ENCODE assay signal across 12 cellular contexts in genomic region chr1:3443759-3444697, GRCh38. TPM values are rescaled to one million over a fixed set of nuclear protein-coding genes. Genes with fewer than 3 reads are reported as not detected.
"Had no signal": no experiment of that assay in that cellular context is flagged by ENCODE, and none has a peak within 500 bp of the region (broad histone marks: within the 10 kb centered on the region; RNA-seq: fewer than 3 reads in every experiment).

No MANE protein-coding gene starts in this region.

- ATAC-seq: activated CD4-positive, CD25-positive, alpha-beta regulatory T cell treated with anti-CD3 and anti-CD28 coated beads, Interleukin-2, amount 50 U/mL, for 24 hours; stimulated activated naive CD8-positive, alpha-beta T cell treated with anti-CD3 and anti-CD28 coated beads, Interleukin-15, amount 100 ng/mL, for 72 hours; upper lobe of right lung had no signal

- H3K4me3 ChIP-seq: skin epidermis, thoracic aorta, upper lobe of right lung had no signal

- H3K9me3 ChIP-seq: thoracic aorta, upper lobe of right lung had no signal

- FAIRE-seq: astrocyte, colon had no signal

- H3K36me3 ChIP-seq: thoracic aorta, upper lobe of right lung had no signal

- DNase-seq: activated gamma-delta T cell; endodermal cell; foreskin fibroblast; stimulated activated naive CD8-positive, alpha-beta T cell treated with anti-CD3 and anti-CD28 coated beads, Interleukin-15, amount 100 ng/mL, for 72 hours; upper lobe of right lung had no signal

- H3K27ac ChIP-seq: epithelial cell of prostate, skin epidermis, thoracic aorta, upper lobe of right lung had no signal

- H3K4me1 ChIP-seq: upper lobe of right lung had no signal

RNA-seq across cellular contexts. Expression of gene ARHGEF16, which starts 10.4 kb away (rescaled TPM):
- total RNA-seq: mononuclear cell had no signal
